Comparison of ENCODE assay signal across 1 cellular context in the genomic region with DNA sequence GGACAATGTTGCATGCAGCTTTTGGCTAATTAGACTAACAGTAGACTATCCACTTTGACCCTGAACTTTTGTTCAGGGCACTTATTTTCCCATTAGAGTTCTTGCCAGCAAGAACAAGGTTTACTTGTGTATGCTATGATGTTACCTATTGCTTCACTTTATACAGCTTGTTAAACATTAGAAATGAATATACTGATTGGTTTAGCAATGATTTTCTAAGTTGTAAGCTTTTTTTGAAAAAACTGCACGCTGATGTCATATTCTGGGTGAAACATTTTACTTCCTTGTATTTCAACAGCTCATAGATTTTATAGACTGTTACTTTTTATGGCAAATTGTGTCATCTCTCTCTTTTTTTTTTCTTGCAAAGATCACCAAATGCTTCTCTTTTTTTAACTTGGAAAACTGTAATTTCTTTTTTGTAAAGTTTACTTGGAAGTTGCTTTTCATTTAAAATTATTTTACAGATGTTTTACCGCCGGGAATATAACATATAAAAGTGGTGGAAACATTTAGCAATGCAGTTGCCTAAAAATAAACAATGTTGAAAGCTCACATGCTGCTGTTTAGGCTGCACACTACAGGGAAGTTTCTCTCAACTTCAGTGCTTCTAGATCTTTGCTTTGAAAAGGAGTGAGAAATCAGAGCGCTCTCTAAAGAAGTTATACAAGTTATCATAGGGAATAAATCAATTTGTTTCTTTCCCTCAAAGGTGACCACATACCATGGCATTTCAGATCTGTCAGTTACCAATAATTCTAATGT.
TF ChIP-seq lines count a peak whose summit lies in the region.

No MANE protein-coding gene starts in this region.

TF ChIP-seq in endothelial cell of umbilical vein, 7 proteins besides CTCF, POLR2A, EP300 and RAD21 (continued from another document):
- TF ChIP-seq JUN (IDR thresholded peaks at IDR 0.05; ENCODE audit: borderline replicate concordance, insufficient read depth, insufficient read length, low read depth) (no peak), MAX (IDR thresholded peaks at IDR 0.05; ENCODE audit: insufficient read depth, insufficient read length) (no peak), GATA2 (IDR thresholded peaks at IDR 0.05; ENCODE audit: insufficient read depth, insufficient read length, low read depth, low read length) (no peak), FOS (IDR thresholded peaks at IDR 0.05; ENCODE audit: borderline replicate concordance, insufficient read depth, low read length) (no peak), POLR2AphosphoS5 (IDR thresholded peaks at IDR 0.05; ENCODE audit: insufficient read depth, low read depth, low read length) (no peak), EZH2 (IDR thresholded peaks at IDR 0.05; ENCODE audit: borderline replicate concordance, low read depth, low read length, severe bottlenecking) (no peak)
